Comparison of ENCODE assay signal across 20 cellular contexts in genomic region chr4:3330682-3331081, GRCh38. TPM values are rescaled to one million over a fixed set of nuclear protein-coding genes. Genes with fewer than 3 reads are reported as not detected.
DNase-seq lines count a peak whose midpoint lies in the region; ATAC-seq, FAIRE-seq and TF ChIP-seq lines count a peak whose summit lies in the region.
"Had no signal": no experiment of that assay in that cellular context is flagged by ENCODE, and none has a peak within 500 bp of the region (broad histone marks: within the 10 kb centered on the region; RNA-seq: fewer than 3 reads in every experiment).

No MANE protein-coding gene starts in this region.

- ATAC-seq in K562 (no peak), pancreas (peak; percentile 24 to 63 (median 46)), GM18861 (IDR thresholded peaks at IDR 0.05; ENCODE audit: unreplicated experiment) (no peak), GM19035 (IDR thresholded peaks at IDR 0.05; ENCODE audit: unreplicated experiment) (no peak)
- ATAC-seq: activated T-helper 17 cell treated with anti-CD3 and anti-CD28 coated beads, Interleukin-2, amount 50 U/mL, for 72 hours; T-cell had no signal

- intact Hi-C loops in K562 (cut with micrococcal nuclease) (no loop called here), pancreas (cut with DNase I) (no loop called here), sigmoid colon (cut with DNase I) (no loop called here)

- 23% methylated on average over 3 of the region's 3 CpGs for WGBS in K562 (ENCODE audit: insufficient coverage, low coverage, missing lambda C conversion rate)
- 45 to 47% methylated on average over 3 of the region's 3 CpGs for WGBS in pancreas, 2 donors
- 76 to 85% methylated on average over 3 of the region's 3 CpGs for WGBS in sigmoid colon, 2 donors

- no peaks in the 10 kb centered on the region for H3K79me2 ChIP-seq in K562 (ENCODE audit: control insufficient read depth, insufficient read depth, low read length)

- H3K4me2 ChIP-seq in K562 (ENCODE audit: insufficient read depth, low read length): no peak overlapping the region

- H3K4me1 ChIP-seq in K562 (replicated peaks in 1 of 2; ENCODE audit: control insufficient read depth in 2 of 2, insufficient read depth in 2 of 2, low read length in 2 of 2) (peaks cover 0 to 4% of the 10 kb centered on the region in 2 experiments; a peak in 1 of 5 replicates), pancreas (peaks cover 4 to 12% (median 8%) of the 10 kb centered on the region in 3 donors), sigmoid colon (no peaks in the 10 kb centered on the region)

- FAIRE-seq in K562 (lab: Jason Lieb, UNC) (no peak), pancreas (lab: Jason Lieb, UNC) (no peak)
- FAIRE-seq: bronchial epithelial cell had no signal

- TF ChIP-seq CTCF in NB4 (IDR thresholded peaks at IDR 0.05; ENCODE audit: low read depth, low read length) (no peak), K562 (IDR thresholded peaks at IDR 0.05 in 2 of 3, conservative IDR thresholded peaks at IDR 0.05 in 1 of 3; ENCODE audit: insufficient read depth in 2 of 3, low read depth in 1 of 3, low read length in 3 of 3) (no peak), pancreas (IDR thresholded peaks at IDR 0.05) (no peak), sigmoid colon (IDR thresholded peaks at IDR 0.05) (no peak)

- no peak for TF ChIP-seq POLR2A in NB4 (IDR thresholded peaks at IDR 0.05; ENCODE audit: extremely low read depth, insufficient read length)
- no peak for TF ChIP-seq POLR2A in K562 (conservative IDR thresholded peaks at IDR 0.05)
- TF ChIP-seq POLR2A in sigmoid colon (IDR thresholded peaks at IDR 0.05): no peak

- H3K36me3 ChIP-seq in K562 (ENCODE audit: control insufficient read depth, insufficient read depth, low read length) (no peaks in the 10 kb centered on the region), pancreas (no peaks in the 10 kb centered on the region), sigmoid colon (no peaks in the 10 kb centered on the region)
- H3K36me3 ChIP-seq: esophagus squamous epithelium, ovary had no signal

- BruUV-seq in K562 (replicated peaks; lab: Mats Ljungman, UMichigan): no TSS peak

- POLR2A ChIA-PET in K562 (lab: Yijun Ruan, JAX): interaction anchor here (0.5 to 1.9 kb wide), 2 partner anchors 12 to 729 kb away, joined by 3 to 5 read pairs; no protein-coding TSS in a partner anchor

- TF ChIP-seq EP300 in K562 (IDR thresholded peaks at IDR 0.05; ENCODE audit: low read length): no peak
- no peak for TF ChIP-seq EP300 in sigmoid colon (IDR thresholded peaks at IDR 0.05)

- H3K27me3 ChIP-seq in K562 (ENCODE audit: control insufficient read depth in 2 of 2, insufficient read depth in 2 of 2, low read length in 2 of 2) (peaks cover 0 to 12% of the 10 kb centered on the region in 2 experiments; a peak in 1 of 5 replicates), pancreas (no peaks in the 10 kb centered on the region), sigmoid colon (no peaks in the 10 kb centered on the region)
- H3K27me3 ChIP-seq: esophagus squamous epithelium, ovary had no signal

- H3K9ac ChIP-seq in K562 (ENCODE audit: insufficient read depth in 1 of 2, low read depth in 2 of 2, low read length in 2 of 2): no peak overlapping the region

- in situ Hi-C loops in K562 (cut with MboI): no loop called here

- peak; percentile 41 for DNase-seq in GF-D8 (lab: John Stamatoyannopoulos, UW)
- peak; percentile 93 for DNase-seq in NB4 (ENCODE audit: low read depth)
- no peak for DNase-seq in K562 (ENCODE audit: extremely low read depth in 1 of 4, low spot score in 3 of 4)
- peak in 1 of 6 donors; percentile 2 for DNase-seq in pancreas
- DNase-seq in sigmoid colon: no peak
- DNase-seq in NCI-H69 (lab: John Stamatoyannopoulos, UW): no peak
- DNase-seq: activated CD4-positive, alpha-beta T cell treated with anti-CD3 and anti-CD28 coated beads, Interleukin-2, amount 50 U/mL, for 48 hours; COR-L47; esophagus squamous epithelium; glutamatergic neuron; HCEC 1CT; ovary; stimulated activated CD4-positive, alpha-beta T cell treated with anti-CD3 and anti-CD28 coated beads, Interleukin-4, amount 100 ng/mL, for 24 hours; substantia nigra; T-cell had no signal

- H3K27ac ChIP-seq in K562 (ENCODE audit: extremely low read depth, low read depth, low read length) (no peak overlapping the region), pancreas (no peak overlapping the region), sigmoid colon (no peak overlapping the region)
- H3K27ac ChIP-seq: esophagus squamous epithelium, ovary, skin epidermis had no signal

- no peaks in the 10 kb centered on the region for H3K9me1 ChIP-seq in K562 (ENCODE audit: control insufficient read depth, insufficient read depth, low read length)

- CTCF ChIA-PET in K562 (lab: Yijun Ruan, JAX; ENCODE audit: low intra/inter-chr PET ratio): no interaction called here

- TF ChIP-seq RAD21 in K562 (CRISPR knock-in tag; conservative IDR thresholded peaks at IDR 0.05 in 1 of 2, IDR thresholded peaks at IDR 0.05 in 1 of 2): no peak

- H3K9me3 ChIP-seq in K562 (replicated peaks; ENCODE audit: control insufficient read depth, insufficient read depth, low read depth, low read length) (no peaks in the 10 kb centered on the region), pancreas (no peaks in the 10 kb centered on the region), sigmoid colon (peaks cover 0 to 2% (median 0%) of the 10 kb centered on the region in 4 donors)
- H3K9me3 ChIP-seq: esophagus squamous epithelium, ovary had no signal

- H4K20me1 ChIP-seq in K562 (replicated peaks; ENCODE audit: control insufficient read depth, insufficient read depth, low read length): peaks cover 10% of the 10 kb centered on the region; the same call in 1 of the 2 replicates

- H3K4me3 ChIP-seq in NB4 (ENCODE audit: low read depth, low read length): no peak overlapping the region
- H3K4me3 ChIP-seq in K562: no peak overlapping the region
- H3K4me3 ChIP-seq in pancreas: no peak overlapping the region
- no peak overlapping the region for H3K4me3 ChIP-seq in sigmoid colon
- H3K4me3 ChIP-seq: esophagus squamous epithelium, ovary, skin epidermis had no signal

- H2AFZ ChIP-seq in K562 (ENCODE audit: low read depth, low read length): no peak overlapping the region

TF ChIP-seq in K562, 482 proteins besides CTCF, POLR2A, EP300 and RAD21:
- TF ChIP-seq ZC3H4 (CRISPR knock-in tag; IDR thresholded peaks at IDR 0.05; ENCODE audit: borderline replicate concordance) (no peak), ZNF780A (CRISPR knock-in tag; IDR thresholded peaks at IDR 0.05) (no peak), SPI1 (IDR thresholded peaks at IDR 0.05; ENCODE audit: borderline replicate concordance, low read depth, low read length) (peak; percentile 63; the same call in 1 of the 2 replicates), YBX1 (IDR thresholded peaks at IDR 0.05) (no peak), RBBP5 (IDR thresholded peaks at IDR 0.05; ENCODE audit: borderline replicate concordance, insufficient read depth, low read length, poor library complexity, severe bottlenecking) (no peak), ARNT (IDR thresholded peaks at IDR 0.05) (no peak), ZNF175 (CRISPR knock-in tag; IDR thresholded peaks at IDR 0.05; ENCODE audit: low read depth) (no peak)

RNA-seq across cellular contexts. Expression of gene RGS12, which starts 37.9 kb away (rescaled TPM):
- total RNA-seq in K562 (2011; cell fraction: chromatin; rRNA removed; ENCODE audit: low replicate concordance): 25.8 and 36.7 TPM in 2 replicates
- 16.2 and 16.6 TPM in 2 replicates for total RNA-seq in K562 (2011; cell fraction: nucleolus; rRNA removed)
- 13.2 and 16.0 TPM in 2 replicates for total RNA-seq in K562 (2011; cell fraction: nucleoplasm; rRNA removed)
- total RNA-seq in K562 (2014; rRNA removed) (3.6 and 4.7 TPM in 2 replicates), K562 (2014; rRNA removed; fragmentation: Illumina TruSeq; extraction: Trizol) (5.7 and 6.4 TPM in 2 replicates), K562 (2015; rRNA removed; fragmentation: Illumina TruSeq; extraction: Trizol) (6.3 and 6.4 TPM in 2 replicates), K562 (2021) (6.8 and 8.8 TPM in 2 replicates), pancreas (10 to 100 TPM in 2 of 6 donors, 1 to 10 TPM in 4; 4.6 to 19.4 (median 8.3) TPM), sigmoid colon (10 to 100 TPM; 15.7 to 21.6 (median 17.8) TPM)
- polyA plus RNA-seq in K562 (2011; rRNA removed) (4.3 and 5.8 TPM in 2 replicates), K562 (2014; fragmentation: Illumina TruSeq; extraction: Trizol) (5.5 and 6.4 TPM in 2 replicates), K562 (2014; fragmentation: Nextera tagmentation; extraction: Ambion mirVana) (under 1 TPM; 0.30 to 0.42 TPM), K562 (2014; rRNA removed) (4.2 and 5.1 TPM in 2 replicates), pancreas (10 to 100 TPM; 21.3 to 21.6 TPM), sigmoid colon (10 to 100 TPM in 1 of 3 donors, 1 to 10 TPM in 2; 3.0 to 14.6 (median 6.7) TPM)
- 2.0 and 3.4 TPM in 2 replicates for polyA plus RNA-seq in K562 (2011; cell fraction: cytosol; rRNA removed)
- 14.7 and 18.5 TPM in 2 replicates for polyA plus RNA-seq in K562 (2011; cell fraction: nucleus; rRNA removed)
- polyA plus RNA-seq in K562 (2012): 8.1 and 12.4 TPM in 2 replicates
- polyA minus RNA-seq in K562 (2011; rRNA and poly(A)+ RNA removed): 4.5 and 5.3 TPM in 2 replicates
- polyA minus RNA-seq in K562 (2011; cell fraction: cytosol; rRNA and poly(A)+ RNA removed): 6.0 and 15.5 TPM in 2 replicates
- polyA minus RNA-seq in K562 (2011; cell fraction: nucleus; rRNA and poly(A)+ RNA removed): 16.2 and 16.4 TPM in 2 replicates

Comparison
In these comparisons a context has a peak if more than half of its experiments do, and no peak if none do; other contexts are left out.
1. DNase-seq: peak in GF-D8 (single experiment) and NB4 (single experiment); none in K562 (0 of 4), sigmoid colon (single experiment) and NCI-H69 (single experiment).
2. ATAC-seq: peak in pancreas (4 of 4); none in K562 (single experiment), GM18861 (single experiment) and GM19035 (single experiment).